Comparison of ENCODE assay signal across 2 cellular contexts in genomic region chr14:55799523-55800095, GRCh38.
TF ChIP-seq lines count a peak whose summit lies in the region.

No MANE protein-coding gene starts in this region.

TF ChIP-seq in HepG2, 621 proteins besides CTCF, POLR2A, EP300 and RAD21:
- no peak for TF ChIP-seq BCL6 (CRISPR knock-in tag; IDR thresholded peaks at IDR 0.05)
- TF ChIP-seq ETV5 (CRISPR knock-in tag; IDR thresholded peaks at IDR 0.05; ENCODE audit: borderline replicate concordance) = no peak
- no peak for TF ChIP-seq ZNF777 (CRISPR knock-in tag; IDR thresholded peaks at IDR 0.05)
- TF ChIP-seq ZBTB37 (CRISPR knock-in tag; IDR thresholded peaks at IDR 0.05) = no peak
- no peak for TF ChIP-seq NR3C1 (CRISPR knock-in tag; IDR thresholded peaks at IDR 0.05)
- no peak for TF ChIP-seq ATAD3A (CRISPR knock-in tag; IDR thresholded peaks at IDR 0.05)
TF ChIP-seq in HepG2: peak in this region for 0.

TF ChIP-seq in endothelial cell of umbilical vein, 7 proteins besides CTCF, POLR2A, EP300 and RAD21:
- TF ChIP-seq MYC (IDR thresholded peaks at IDR 0.05; ENCODE audit: low read depth, low read length) (no peak), JUN (IDR thresholded peaks at IDR 0.05; ENCODE audit: borderline replicate concordance, insufficient read depth, insufficient read length, low read depth) (no peak), EZH2 (IDR thresholded peaks at IDR 0.05; ENCODE audit: borderline replicate concordance, low read depth, low read length, severe bottlenecking) (no peak), MAX (IDR thresholded peaks at IDR 0.05; ENCODE audit: insufficient read depth, insufficient read length) (no peak), FOS (IDR thresholded peaks at IDR 0.05; ENCODE audit: borderline replicate concordance, insufficient read depth, low read length) (no peak), GATA2 (IDR thresholded peaks at IDR 0.05; ENCODE audit: insufficient read depth, insufficient read length, low read depth, low read length) (no peak), POLR2AphosphoS5 (IDR thresholded peaks at IDR 0.05; ENCODE audit: insufficient read depth, low read depth, low read length) (no peak)
TF ChIP-seq in endothelial cell of umbilical vein: peak in this region for 0.
